ENCODE assay signal across 8 cellular contexts in genomic region chr18:3995476-3996102, GRCh38.
DNase-seq lines count a peak whose midpoint lies in the region; ATAC-seq and TF ChIP-seq lines count a peak whose summit lies in the region.

No MANE protein-coding gene starts in this region.

- peak; percentile 93 for TF ChIP-seq CTCF in glutamatergic neuron (IDR thresholded peaks at IDR 0.05; ENCODE audit: partially characterized antibody, unreplicated experiment)

- ATAC-seq in GM18909 (IDR thresholded peaks at IDR 0.05; ENCODE audit: poor library complexity, unreplicated experiment): peak; percentile 82

- H3K36me3 Mint-ChIP-seq in glutamatergic neuron (ENCODE audit: unreplicated experiment): no peaks in the 10 kb centered on the region

- H3K4me1 Mint-ChIP-seq in glutamatergic neuron (ENCODE audit: low read depth, unreplicated experiment): no peaks in the 10 kb centered on the region

- H3K27me3 Mint-ChIP-seq in glutamatergic neuron (ENCODE audit: unreplicated experiment): peaks cover 2% of the 10 kb centered on the region

- H3K27ac Mint-ChIP-seq in glutamatergic neuron (ENCODE audit: unreplicated experiment): no peak overlapping the region

- DNase-seq in Ammon's horn (ENCODE audit: low spot score) (peak; percentile 80), KG1 (lab: John Stamatoyannopoulos, UW) (peak; percentile 41), RKO (ENCODE audit: low spot score) (peak; percentile 43), glutamatergic neuron (no peak), renal cortical epithelial cell (ENCODE audit: low read depth) (peak; percentile 73), HuH-7 (ENCODE audit: low spot score) (no peak)
- peak in 3 of 4 experiments; percentile 1 to 12 (median 11) for DNase-seq in activated naive CD4-positive, alpha-beta T cell (lab: John Stamatoyannopoulos, UW)

- H3K9me3 Mint-ChIP-seq in glutamatergic neuron (ENCODE audit: unreplicated experiment): no peaks in the 10 kb centered on the region

- no peak overlapping the region for H3K4me3 Mint-ChIP-seq in glutamatergic neuron (ENCODE audit: unreplicated experiment)

Comparison
In these comparisons a context has a peak if more than half of its experiments do, and no peak if none do; other contexts are left out.
1. DNase-seq: peak in Ammon's horn (single experiment), KG1 (single experiment), RKO (single experiment), activated naive CD4-positive, alpha-beta T cell (3 of 4) and renal cortical epithelial cell (single experiment); none in glutamatergic neuron (single experiment) and HuH-7 (single experiment).